Comparison of ENCODE assay signal across 22 cellular contexts in the genomic region with DNA sequence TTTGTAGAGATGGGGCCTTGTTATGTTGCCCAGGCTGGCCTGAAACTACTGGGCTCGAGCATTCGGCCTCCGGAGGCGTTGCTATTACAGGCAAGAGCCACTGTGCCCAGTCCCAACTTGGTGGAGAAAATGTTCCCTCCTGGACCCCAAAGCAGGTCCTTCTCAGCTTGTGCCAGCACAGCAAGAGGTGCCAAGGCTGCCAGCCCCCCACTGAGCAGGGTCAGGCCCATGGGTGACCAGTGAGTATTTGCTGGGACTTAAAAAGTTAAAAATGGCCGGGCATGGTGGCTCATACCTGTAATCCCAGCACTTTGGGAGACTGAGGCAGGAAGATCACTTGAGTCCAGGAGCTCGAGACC. TPM values are rescaled to one million over a fixed set of nuclear protein-coding genes. Genes with fewer than 3 reads are reported as not detected.
DNase-seq lines count a peak whose midpoint lies in the region; ATAC-seq and TF ChIP-seq lines count a peak whose summit lies in the region.
"Had no signal": no experiment of that assay in that cellular context is flagged by ENCODE, and none has a peak within 500 bp of the region (broad histone marks: within the 10 kb centered on the region; RNA-seq: fewer than 3 reads in every experiment).

No MANE protein-coding gene starts in this region.

- H3K9me3 ChIP-seq in BLaER1 = no peaks in the 10 kb centered on the region
- no peaks in the 10 kb centered on the region for H3K9me3 ChIP-seq in heart right ventricle
- H3K9me3 ChIP-seq in psoas muscle = no peaks in the 10 kb centered on the region
- H3K9me3 ChIP-seq in Karpas-422 (ENCODE audit: low read length) = no peaks in the 10 kb centered on the region
- H3K9me3 ChIP-seq: adrenal gland had no signal

- no peaks in the 10 kb centered on the region for H3K9me2 ChIP-seq in Karpas-422 (replicated peaks; ENCODE audit: insufficient read depth, low read length)

- H3K27ac ChIP-seq in BLaER1 (peak overlapping the region; percentile 44; the same call in 1 of the 2 replicates), RWPE1 (peak overlapping the region; percentile 99), heart right ventricle (peak overlapping the region in 8 of 10 donors; percentile 92 to 100 (median 99)), psoas muscle (peak overlapping the region; percentile 99), Karpas-422 (ENCODE audit: low read length) (no peak overlapping the region)
- H3K27ac ChIP-seq: cardiac muscle cell, neural progenitor cell had no signal

- DNase-seq in RWPE1 (ENCODE audit: low spot score) (no peak), heart right ventricle (no peak), psoas muscle (no peak), H4 (ENCODE audit: low spot score) (no peak), NOMO-1 (lab: John Stamatoyannopoulos, UW; ENCODE audit: unreplicated experiment in 2 of 2) (no peak), NCI-H510A (lab: John Stamatoyannopoulos, UW) (no peak), Karpas-422 (no peak)
- DNase-seq: activated CD4-positive, alpha-beta memory T cell treated with anti-CD3 and anti-CD28 coated beads for 36 hours; activated CD4-positive, CD25-positive, alpha-beta regulatory T cell; activated T-cell treated with anti-CD3 and anti-CD28 coated beads for 4 hours; DMS153; GOT3; NCI-H1092 treated with DMSO at 0.1 percent for 48 hours; NCI-H524; T-helper 9 cell had no signal

- peaks cover 90% of the 10 kb centered on the region for H4K20me1 ChIP-seq in BLaER1
- peaks cover 50% of the 10 kb centered on the region for H4K20me1 ChIP-seq in Karpas-422 (ENCODE audit: insufficient read depth, low read depth, low read length)

- H3K4me2 ChIP-seq in BLaER1 (peak overlapping the region; percentile 97; the same call in 1 of the 2 replicates), Karpas-422 (ENCODE audit: low read depth, low read length, poor library complexity, severe bottlenecking) (no peak overlapping the region)
- H3K4me2 ChIP-seq: neural progenitor cell had no signal

- H3K36me3 ChIP-seq in BLaER1 (peaks cover 61% of the 10 kb centered on the region), heart right ventricle (peaks cover 0 to 36% (median 7%) of the 10 kb centered on the region in 9 donors), psoas muscle (ENCODE audit: insufficient read depth in 1 of 2, low read depth in 1 of 2) (peaks cover 0 to 18% of the 10 kb centered on the region in 2 donors), Karpas-422 (ENCODE audit: insufficient read depth, low read length) (no peaks in the 10 kb centered on the region)
- H3K36me3 ChIP-seq: cardiac muscle cell, neural progenitor cell had no signal

- ATAC-seq in heart right ventricle (no peak), psoas muscle (no peak)
- ATAC-seq: GM12878, SK-N-SH treated with all-trans-retinoic acid at 6 μM for 48 hours had no signal

- intact Hi-C loops in heart right ventricle (cut with DNase I) = loop anchor here in 1 of 10 donors (5.0 kb wide), 1 partner anchor 33 kb away; a partner anchor contains a TSS
- intact Hi-C loops in psoas muscle (cut with DNase I) = no loop called here

- 64 to 66% methylated on average over 6 of the region's 6 CpGs for WGBS in heart right ventricle, 2 donors
- 59 to 68% (median 62%) methylated on average over 6 of the region's 6 CpGs for WGBS in psoas muscle, 3 donors

- TF ChIP-seq CTCF in RWPE1 (conservative IDR thresholded peaks at IDR 0.05; ENCODE audit: low read depth) (no peak), heart right ventricle (IDR thresholded peaks at IDR 0.05) (no peak), psoas muscle (IDR thresholded peaks at IDR 0.05) (no peak)

- H3K9ac ChIP-seq in BLaER1 (no peak overlapping the region), Karpas-422 (ENCODE audit: low read length) (no peak overlapping the region)
- H3K9ac ChIP-seq: neural progenitor cell had no signal

- H3K4me1 ChIP-seq in BLaER1 (peaks cover 84% of the 10 kb centered on the region), heart right ventricle (peaks cover 26 to 82% (median 73%) of the 10 kb centered on the region in 9 donors), psoas muscle (peaks cover 57% of the 10 kb centered on the region), Karpas-422 (ENCODE audit: low read length) (peaks cover 20% of the 10 kb centered on the region)

- CTCF ChIA-PET in RWPE1 (lab: Yijun Ruan, JAX) = interaction anchor here (1.4 kb wide), 1 partner anchor 21 kb away, joined by 5 read pairs; a partner anchor contains a TSS

- POLR2A ChIA-PET in RWPE1 (lab: Yijun Ruan, JAX; ENCODE audit: low non-redundant PET) = no interaction called here

- no peak overlapping the region for H2AFZ ChIP-seq in Karpas-422 (ENCODE audit: low read length)
- H2AFZ ChIP-seq: neural progenitor cell had no signal

- H3K4me3 ChIP-seq in BLaER1 = no peak overlapping the region
- H3K4me3 ChIP-seq in heart right ventricle = no peak overlapping the region
- no peak overlapping the region for H3K4me3 ChIP-seq in psoas muscle
- no peak overlapping the region for H3K4me3 ChIP-seq in Karpas-422 (ENCODE audit: low read length)
- H3K4me3 ChIP-seq: adrenal gland, cardiac muscle cell, GM12878, neural progenitor cell had no signal

- peaks cover 71% of the 10 kb centered on the region for H3K79me2 ChIP-seq in Karpas-422 (ENCODE audit: low read length)

- no peaks in the 10 kb centered on the region for H3K27me3 ChIP-seq in BLaER1
- H3K27me3 ChIP-seq in heart right ventricle = no peaks in the 10 kb centered on the region
- no peaks in the 10 kb centered on the region for H3K27me3 ChIP-seq in psoas muscle (ENCODE audit: insufficient read depth in 3 of 3, low read length in 2 of 3)
- H3K27me3 ChIP-seq in Karpas-422 (ENCODE audit: low read length) = no peaks in the 10 kb centered on the region
- H3K27me3 ChIP-seq: adrenal gland, cardiac muscle cell had no signal

RNA-seq across cellular contexts. Expression of a gene that starts 4.6 kb away (rescaled TPM):
- 100 to 1,000 TPM in 5 of 10 donors, 10 to 100 TPM in 5; 58.6 to 180 (median 106) TPM for total RNA-seq in heart right ventricle
- polyA plus RNA-seq in heart right ventricle = 100 to 1,000 TPM in 1 of 2 donors, 10 to 100 TPM in 1; 82.1 to 102 TPM
- total RNA-seq in psoas muscle = 100 to 1,000 TPM in 1 of 4 donors, 10 to 100 TPM in 3; 59.1 to 103 (median 77.5) TPM
- polyA plus RNA-seq in psoas muscle = 100 to 1,000 TPM in 1 of 3 donors, 10 to 100 TPM in 2; 36.7 to 138 (median 62.9) TPM
- total RNA-seq in H4 (2014; rRNA removed; shearing (Covaris generic)) = 13.2 and 16.9 TPM in 2 replicates
- total RNA-seq in Karpas-422 (2014; rRNA removed; shearing (Covaris generic); ENCODE audit: low replicate concordance) = 10.3 and 13.8 TPM in 2 replicates

RNA-seq across cellular contexts. Expression of a gene that starts 20.9 kb away (rescaled TPM):
- total RNA-seq in heart right ventricle (under 1 TPM; 0.09 to 0.85 (median 0.51) TPM), psoas muscle (1 to 10 TPM; 2.8 to 6.0 (median 2.9) TPM)
- polyA plus RNA-seq in heart right ventricle (1 to 10 TPM in 1 of 2 donors, under 1 TPM in 1; 0.45 to 1.2 TPM), psoas muscle (1 to 10 TPM in 2 of 3 donors, under 1 TPM in 1; 0.40 to 1.4 (median 1.1) TPM)
- total RNA-seq in H4 (2014; rRNA removed; shearing (Covaris generic)) = 2.3 and 4.4 TPM in 2 replicates
- total RNA-seq in Karpas-422 (2014; rRNA removed; shearing (Covaris generic); ENCODE audit: low replicate concordance) = not detected in 2 replicates
- total RNA-seq: activated CD4-positive, alpha-beta memory T cell treated with anti-CD3 and anti-CD28 coated beads for 36 hours; mononuclear cell had no signal

RNA-seq across cellular contexts. Expression of a gene that starts 30.9 kb away (rescaled TPM):
- total RNA-seq in heart right ventricle (10 to 100 TPM; 41.5 to 59.4 (median 45.4) TPM), psoas muscle (10 to 100 TPM; 61.3 to 77.6 (median 68.9) TPM)
- polyA plus RNA-seq in heart right ventricle (10 to 100 TPM; 42.4 to 58.0 TPM), psoas muscle (10 to 100 TPM; 38.8 to 70.7 (median 44.0) TPM)
- total RNA-seq in H4 (2014; rRNA removed; shearing (Covaris generic)) = 32.7 and 34.1 TPM in 2 replicates
- total RNA-seq in Karpas-422 (2014; rRNA removed; shearing (Covaris generic); ENCODE audit: low replicate concordance) = 25.7 and 42.1 TPM in 2 replicates

RNA-seq across cellular contexts. Expression of a gene that starts 34.8 kb away (rescaled TPM):
- total RNA-seq in heart right ventricle (10 to 100 TPM in 8 of 10 donors, 1 to 10 TPM in 2; 7.3 to 14.1 (median 11.1) TPM), psoas muscle (10 to 100 TPM; 11.8 to 18.2 (median 14.6) TPM)
- polyA plus RNA-seq in heart right ventricle (10 to 100 TPM; 44.6 to 45.7 TPM), psoas muscle (10 to 100 TPM; 33.4 to 59.1 (median 54.1) TPM)
- total RNA-seq in H4 (2014; rRNA removed; shearing (Covaris generic)) = 99.6 and 126 TPM in 2 replicates
- 29.9 and 70.4 TPM in 2 replicates for total RNA-seq in Karpas-422 (2014; rRNA removed; shearing (Covaris generic); ENCODE audit: low replicate concordance)
